ENCODE assay signal across 32 cellular contexts in genomic region chr12:116074686-116075085, GRCh38.
A peak's percentile ranks its signal among the peaks of the same experiment; 100 is the strongest.
DNase-seq lines count a peak whose midpoint lies in the region; ATAC-seq, FAIRE-seq and TF ChIP-seq lines count a peak whose summit lies in the region.
"Had no signal": no experiment of that assay in that cellular context is flagged by ENCODE, and none has a peak within 500 bp of the region (broad histone marks: within the 10 kb centered on the region; RNA-seq: fewer than 3 reads in every experiment).

No MANE protein-coding gene starts in this region.

- ATAC-seq in A549 (no peak), K562 (peak; percentile 43), naive B cell (ENCODE audit: low read depth in 2 of 2) (no peak), HG02798 (IDR thresholded peaks at IDR 0.05; ENCODE audit: poor library complexity, unreplicated experiment) (no peak)
- ATAC-seq: left lung had no signal

- H3K4me2 ChIP-seq in A549 (no peak overlapping the region), KMS-11 (peak overlapping the region; percentile 47), K562 (ENCODE audit: insufficient read depth, low read length) (no peak overlapping the region)

- H3K27ac Mint-ChIP-seq in naive B cell = peak overlapping the region in 4 of 6 donors; percentile 11 to 69 (median 48)
- H3K27ac Mint-ChIP-seq: activated naive CD8-positive, alpha-beta T cell had no signal

- H3K4me1 Mint-ChIP-seq in naive B cell = peaks cover 8 to 20% (median 14%) of the 10 kb centered on the region in 3 donors

- DNase-seq in A549 (ENCODE audit: low read depth in 1 of 2, low spot score in 1 of 2) = no peak
- DNase-seq in K562 (ENCODE audit: extremely low read depth in 1 of 4, low spot score in 3 of 4) = no peak
- DNase-seq in naive B cell = no peak
- DNase-seq in H4 (ENCODE audit: low spot score) = no peak
- DNase-seq in GM19238 (ENCODE audit: insufficient read length, low spot score) = no peak
- DNase-seq in stomach = no peak
- DNase-seq: activated CD4-positive, alpha-beta T cell treated with anti-CD3 and anti-CD28 coated beads for 48 hours; activated CD8-positive, alpha-beta memory T cell treated with anti-CD3 and anti-CD28 coated beads for 24 hours; activated effector memory CD4-positive, alpha-beta T cell treated with anti-CD3 and anti-CD28 coated beads, Interleukin-2, amount 50 U/mL, for 16 hours; activated T-cell treated with anti-CD3 and anti-CD28 coated beads for 4 hours; AML-193; anterior cingulate cortex; CD4-positive, CD25-positive, alpha-beta regulatory T cell; GF-D8; GM23248; left lung; mesenchymal stem cell; MV-4-11; NCI-H1436; NCI-H2107; NCI-H748 treated with DMSO at 0.1 percent for 48 hours; Peyer's patch; psoas muscle; SHP77 treated with DMSO at 0.1 percent for 48 hours; stimulated activated CD4-positive, alpha-beta T cell treated with anti-CD3 and anti-CD28 coated beads, Interleukin-4, amount 100 ng/mL, for 24 hours; T-helper 9 cell; transverse colon; WERI-Rb-1 had no signal

- TF ChIP-seq CTCF in A549 (IDR thresholded peaks at IDR 0.05) = no peak
- no peak for TF ChIP-seq CTCF in KMS-11 (conservative IDR thresholded peaks at IDR 0.05; ENCODE audit: low read depth, low read length)
- TF ChIP-seq CTCF in K562 (IDR thresholded peaks at IDR 0.05 in 2 of 3, conservative IDR thresholded peaks at IDR 0.05 in 1 of 3; ENCODE audit: insufficient read depth in 2 of 3, low read depth in 1 of 3, low read length in 3 of 3) = no peak
- TF ChIP-seq CTCF in stomach (IDR thresholded peaks at IDR 0.05) = no peak

- TF ChIP-seq POLR2A in A549 (IDR thresholded peaks at IDR 0.05; ENCODE audit: low read length) (no peak), K562 (conservative IDR thresholded peaks at IDR 0.05) (no peak), stomach (IDR thresholded peaks at IDR 0.05) (no peak)

- H3K27me3 Mint-ChIP-seq in naive B cell = no peaks in the 10 kb centered on the region
- H3K27me3 Mint-ChIP-seq: activated naive CD8-positive, alpha-beta T cell; CD4-positive, CD25-positive, alpha-beta regulatory T cell had no signal

- FAIRE-seq in A549 (lab: Jason Lieb, UNC) (no peak), K562 (lab: Jason Lieb, UNC) (no peak)
- FAIRE-seq: colon had no signal

- no peak overlapping the region for H3K4me3 Mint-ChIP-seq in naive B cell
- H3K4me3 Mint-ChIP-seq: activated naive CD8-positive, alpha-beta T cell; CD4-positive, CD25-positive, alpha-beta regulatory T cell had no signal

- no TSS peak for BruUV-seq in K562 (replicated peaks; lab: Mats Ljungman, UMichigan)

- CTCF ChIA-PET in A549 (lab: Yijun Ruan, JAX) = interaction anchor here (1.1 kb wide), 1 partner anchor 9 kb away, joined by 4 read pairs; no protein-coding TSS in a partner anchor
- CTCF ChIA-PET in K562 (lab: Yijun Ruan, JAX; ENCODE audit: low intra/inter-chr PET ratio) = no interaction called here

- no peak overlapping the region for H3K9ac ChIP-seq in KMS-11
- no peak overlapping the region for H3K9ac ChIP-seq in K562 (ENCODE audit: insufficient read depth in 1 of 2, low read depth in 2 of 2, low read length in 2 of 2)
- H3K9ac ChIP-seq: GM23248 had no signal

- H3K79me2 ChIP-seq in KMS-11 (ENCODE audit: insufficient read depth, low read depth) (peaks cover 11% of the 10 kb centered on the region; the same call in 1 of the 2 replicates), K562 (ENCODE audit: control insufficient read depth, insufficient read depth, low read length) (peaks cover 45% of the 10 kb centered on the region)

- TF ChIP-seq EP300 in A549 (IDR thresholded peaks at IDR 0.05) (no peak), K562 (IDR thresholded peaks at IDR 0.05; ENCODE audit: low read length) (no peak), stomach (IDR thresholded peaks at IDR 0.05) (no peak)

- no peaks in the 10 kb centered on the region for H3K9me1 ChIP-seq in K562 (ENCODE audit: control insufficient read depth, insufficient read depth, low read length)

- POLR2A ChIA-PET in A549 (lab: Yijun Ruan, JAX) = no interaction called here
- POLR2A ChIA-PET in K562 (lab: Yijun Ruan, JAX) = no interaction called here

- no peaks in the 10 kb centered on the region for H3K9me3 Mint-ChIP-seq in naive B cell
- H3K9me3 Mint-ChIP-seq: CD4-positive, CD25-positive, alpha-beta regulatory T cell had no signal

- 98% methylated on average over 1 of the region's 1 CpG for WGBS in A549 (ENCODE audit: missing lambda C conversion rate)
- WGBS in K562 (ENCODE audit: insufficient coverage, low coverage, missing lambda C conversion rate) = 95% methylated on average over 1 of the region's 1 CpG
- WGBS in stomach, 5 donors = 88 to 100% (median 98%) methylated on average over 1 of the region's 1 CpG

- intact Hi-C loops in K562 (cut with micrococcal nuclease) (no loop called here), stomach (cut with DNase I; ENCODE audit: low total_unique reads) (no loop called here)

- peaks cover 0 to 8% of the 10 kb centered on the region in 2 donors for H3K36me3 Mint-ChIP-seq in naive B cell
- H3K36me3 Mint-ChIP-seq: CD4-positive, CD25-positive, alpha-beta regulatory T cell had no signal

- no peak overlapping the region for H3K4me3 ChIP-seq in A549
- H3K4me3 ChIP-seq in KMS-11 (IDR thresholded peaks at IDR 0.05; ENCODE audit: insufficient read depth, low read depth, low read length) = no peak overlapping the region
- no peak overlapping the region for H3K4me3 ChIP-seq in K562
- H3K4me3 ChIP-seq in stomach = no peak overlapping the region
- H3K4me3 ChIP-seq: GM23248, left lung, Peyer's patch, psoas muscle, transverse colon had no signal

- in situ Hi-C loops in K562 (cut with MboI) = no loop called here

- H3K27me3 ChIP-seq in KMS-11 (ENCODE audit: insufficient read depth, low read depth) (no peaks in the 10 kb centered on the region), K562 (ENCODE audit: control insufficient read depth in 2 of 2, insufficient read depth in 2 of 2, low read length in 2 of 2) (no peaks in the 10 kb centered on the region), stomach (no peaks in the 10 kb centered on the region)
- H3K27me3 ChIP-seq: left lung, Peyer's patch, transverse colon had no signal

- TF ChIP-seq RAD21 in A549 (conservative IDR thresholded peaks at IDR 0.05 in 1 of 2, IDR thresholded peaks at IDR 0.05 in 1 of 2) (no peak), K562 (CRISPR knock-in tag; conservative IDR thresholded peaks at IDR 0.05 in 1 of 2, IDR thresholded peaks at IDR 0.05 in 1 of 2) (no peak)

- H3K27ac ChIP-seq in A549 (no peak overlapping the region), KMS-11 (peak overlapping the region; percentile 53; the same call in 1 of the 2 replicates), K562 (ENCODE audit: extremely low read depth, low read depth, low read length) (no peak overlapping the region), stomach (no peak overlapping the region)
- H3K27ac ChIP-seq: GM23248, left lung, Peyer's patch, psoas muscle, transverse colon, WERI-Rb-1 had no signal

- no peaks in the 10 kb centered on the region for H4K20me1 ChIP-seq in KMS-11 (ENCODE audit: insufficient read depth)
- H4K20me1 ChIP-seq in K562 (replicated peaks; ENCODE audit: control insufficient read depth, insufficient read depth, low read length) = no peaks in the 10 kb centered on the region; the same call in 1 of the 2 replicates

- no peaks in the 10 kb centered on the region for H3K36me3 ChIP-seq in KMS-11 (ENCODE audit: insufficient read depth)
- H3K36me3 ChIP-seq in K562 (ENCODE audit: control insufficient read depth, insufficient read depth, low read length) = no peaks in the 10 kb centered on the region; the same call in 2 of the 3 replicates
- H3K36me3 ChIP-seq in stomach = no peaks in the 10 kb centered on the region
- H3K36me3 ChIP-seq: left lung, Peyer's patch, transverse colon, WERI-Rb-1 had no signal

- H3K9me3 ChIP-seq in A549 (no peaks in the 10 kb centered on the region), K562 (replicated peaks; ENCODE audit: control insufficient read depth, insufficient read depth, low read depth, low read length) (no peaks in the 10 kb centered on the region), stomach (no peaks in the 10 kb centered on the region)
- H3K9me3 ChIP-seq: left lung, Peyer's patch, psoas muscle, transverse colon had no signal

- H3K4me1 ChIP-seq in A549 (no peaks in the 10 kb centered on the region), KMS-11 (ENCODE audit: low read depth, poor library complexity, severe bottlenecking) (peaks cover 38% of the 10 kb centered on the region), K562 (replicated peaks in 1 of 2; ENCODE audit: control insufficient read depth in 2 of 2, insufficient read depth in 2 of 2, low read length in 2 of 2) (no peaks in the 10 kb centered on the region), stomach (peaks cover 1 to 45% (median 21%) of the 10 kb centered on the region in 4 donors)
- H3K4me1 ChIP-seq: Peyer's patch, transverse colon had no signal

- no peak overlapping the region for H2AFZ ChIP-seq in KMS-11 (ENCODE audit: low read depth)
- no peak overlapping the region for H2AFZ ChIP-seq in K562 (ENCODE audit: low read depth, low read length)
- H2AFZ ChIP-seq: GM23248 had no signal

TF ChIP-seq in A549, 52 proteins besides CTCF, POLR2A, EP300 and RAD21:
- TF ChIP-seq KDM1A (IDR thresholded peaks at IDR 0.05; ENCODE audit: low read depth) = no peak
- TF ChIP-seq CHD2 (IDR thresholded peaks at IDR 0.05; ENCODE audit: low read length, partially characterized antibody) = no peak
- TF ChIP-seq CEBPB (IDR thresholded peaks at IDR 0.05) = peak; percentile 59 to 79; a peak in 3 of 4 replicates

TF ChIP-seq in K562, 482 proteins besides CTCF, POLR2A, EP300 and RAD21:
- TF ChIP-seq LCOR (CRISPR knock-in tag; IDR thresholded peaks at IDR 0.05) = no peak
- peak; percentile 45 for TF ChIP-seq RBM22 (IDR thresholded peaks at IDR 0.05; ENCODE audit: low read depth, low read length, poor library complexity, severe bottlenecking)
- no peak for TF ChIP-seq CEBPG (CRISPR knock-in tag; IDR thresholded peaks at IDR 0.05)
- peak; percentile 58 to 67 for TF ChIP-seq CEBPG (tag; conservative IDR thresholded peaks at IDR 0.05 in 1 of 2, IDR thresholded peaks at IDR 0.05 in 1 of 2)
- TF ChIP-seq CEBPB (tag; IDR thresholded peaks at IDR 0.05) = peak; percentile 90

Comparison
In these comparisons a context has a peak if more than half of its experiments do, and no peak if none do; other contexts are left out.
1. Of the 35 proteins assayed by ChIP-seq in both K562 and A549: peak only in K562: none; only in A549: none; in both: CEBPB; in neither: 34.